ENCODE assay signal across 1 cellular context in genomic region chr16:56317998-56318912, GRCh38.
TF ChIP-seq lines count a peak whose summit lies in the region.

No MANE protein-coding gene starts in this region.

TF ChIP-seq in WTC11, 78 proteins besides CTCF, POLR2A, EP300 and RAD21 (continued from another document):
- no peak for TF ChIP-seq PRDM15 (CRISPR knock-in tag; IDR thresholded peaks at IDR 0.05)
- TF ChIP-seq FOXP4 (CRISPR knock-in tag; IDR thresholded peaks at IDR 0.05), result no peak
- no peak for TF ChIP-seq RELA (CRISPR knock-in tag; IDR thresholded peaks at IDR 0.05; ENCODE audit: borderline replicate concordance)
- TF ChIP-seq SP1 (CRISPR knock-in tag; conservative IDR thresholded peaks at IDR 0.05), result peak; percentile 41; the same call in 1 of the 2 replicates
- TF ChIP-seq, protein P1, sequence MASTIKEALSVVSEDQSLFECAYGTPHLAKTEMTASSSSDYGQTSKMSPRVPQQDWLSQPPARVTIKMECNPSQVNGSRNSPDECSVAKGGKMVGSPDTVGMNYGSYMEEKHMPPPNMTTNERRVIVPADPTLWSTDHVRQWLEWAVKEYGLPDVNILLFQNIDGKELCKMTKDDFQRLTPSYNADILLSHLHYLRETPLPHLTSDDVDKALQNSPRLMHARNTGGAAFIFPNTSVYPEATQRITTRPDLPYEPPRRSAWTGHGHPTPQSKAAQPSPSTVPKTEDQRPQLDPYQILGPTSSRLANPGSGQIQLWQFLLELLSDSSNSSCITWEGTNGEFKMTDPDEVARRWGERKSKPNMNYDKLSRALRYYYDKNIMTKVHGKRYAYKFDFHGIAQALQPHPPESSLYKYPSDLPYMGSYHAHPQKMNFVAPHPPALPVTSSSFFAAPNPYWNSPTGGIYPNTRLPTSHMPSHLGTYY (CRISPR knock-in tag; IDR thresholded peaks at IDR 0.05), result no peak
- TF ChIP-seq STAT6 (CRISPR knock-in tag; conservative IDR thresholded peaks at IDR 0.05; ENCODE audit: low read depth), result no peak
- no peak for TF ChIP-seq EMX1 (CRISPR knock-in tag; IDR thresholded peaks at IDR 0.05)
- no peak for TF ChIP-seq ZBTB21 (CRISPR knock-in tag; IDR thresholded peaks at IDR 0.05; ENCODE audit: borderline replicate concordance)
- no peak for TF ChIP-seq MYBL2 (CRISPR knock-in tag; IDR thresholded peaks at IDR 0.05)
- TF ChIP-seq OVOL2 (CRISPR knock-in tag; IDR thresholded peaks at IDR 0.05; ENCODE audit: borderline replicate concordance), result no peak
